In genomic region chr2:61853848-61854434, GRCh38 we compare ENCODE assay signal across 1 cellular context.
TF ChIP-seq lines count a peak whose summit lies in the region.

Gene FAM161A, minus strand, starts transcription at chr2:61854060. Its CDS starts 19 bp downstream, at chr2:61854041.

TF ChIP-seq in HepG2, 621 proteins besides CTCF, POLR2A, EP300 and RAD21 (continued from another document and continues in another):
- TF ChIP-seq, protein P1, sequence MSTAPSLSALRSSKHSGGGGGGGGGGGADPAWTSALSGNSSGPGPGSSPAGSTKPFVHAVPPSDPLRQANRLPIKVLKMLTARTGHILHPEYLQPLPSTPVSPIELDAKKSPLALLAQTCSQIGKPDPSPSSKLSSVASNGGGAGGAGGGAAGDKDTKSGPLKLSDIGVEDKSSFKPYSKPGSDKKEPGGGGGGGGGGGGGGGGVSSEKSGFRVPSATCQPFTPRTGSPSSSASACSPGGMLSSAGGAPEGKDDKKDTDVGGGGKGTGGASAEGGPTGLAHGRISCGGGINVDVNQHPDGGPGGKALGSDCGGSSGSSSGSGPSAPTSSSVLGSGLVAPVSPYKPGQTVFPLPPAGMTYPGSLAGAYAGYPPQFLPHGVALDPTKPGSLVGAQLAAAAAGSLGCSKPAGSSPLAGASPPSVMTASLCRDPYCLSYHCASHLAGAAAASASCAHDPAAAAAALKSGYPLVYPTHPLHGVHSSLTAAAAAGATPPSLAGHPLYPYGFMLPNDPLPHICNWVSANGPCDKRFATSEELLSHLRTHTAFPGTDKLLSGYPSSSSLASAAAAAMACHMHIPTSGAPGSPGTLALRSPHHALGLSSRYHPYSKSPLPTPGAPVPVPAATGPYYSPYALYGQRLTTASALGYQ (CRISPR knock-in tag; IDR thresholded peaks at IDR 0.05): no peak
- TF ChIP-seq SRF (IDR thresholded peaks at IDR 0.05; ENCODE audit: low read depth, low read length) (no peak), RARG (CRISPR knock-in tag; IDR thresholded peaks at IDR 0.05; ENCODE audit: low read depth) (no peak), MAFK (conservative IDR thresholded peaks at IDR 0.05 in 1 of 2, IDR thresholded peaks at IDR 0.05 in 1 of 2; ENCODE audit: low read length in 2 of 2) (no peak), ZBTB7B (CRISPR knock-in tag; IDR thresholded peaks at IDR 0.05) (peak; percentile 79; the same call in 1 of the 2 replicates), ZNF792 (CRISPR knock-in tag; IDR thresholded peaks at IDR 0.05) (no peak; the same call in 1 of the 2 replicates), TEF (CRISPR knock-in tag; IDR thresholded peaks at IDR 0.05) (peak; percentile 73; the same call in 1 of the 2 replicates), FOXJ3 (CRISPR knock-in tag; IDR thresholded peaks at IDR 0.05; ENCODE audit: borderline replicate concordance) (0 out of 2 replicates have a peak, but pooled peaks have one; percentile 64), ZNF850 (CRISPR knock-in tag; conservative IDR thresholded peaks at IDR 0.05) (no peak), PTBP1 (IDR thresholded peaks at IDR 0.05; ENCODE audit: low read depth, low read length, poor library complexity, severe bottlenecking) (peak; percentile 91), ZNF614 (CRISPR knock-in tag; IDR thresholded peaks at IDR 0.05; ENCODE audit: borderline replicate concordance) (no peak; the same call in 1 of the 2 replicates), MATR3 (CRISPR knock-in tag; IDR thresholded peaks at IDR 0.05) (no peak; the same call in 1 of the 2 replicates), ZKSCAN1 (IDR thresholded peaks at IDR 0.05; ENCODE audit: low read length) (peak; percentile 13; the same call in 1 of the 2 replicates), ZNF879 (CRISPR knock-in tag; IDR thresholded peaks at IDR 0.05) (no peak), NPAS2 (CRISPR knock-in tag; IDR thresholded peaks at IDR 0.05; ENCODE audit: borderline replicate concordance) (no peak), TFDP1 (CRISPR knock-in tag; IDR thresholded peaks at IDR 0.05; ENCODE audit: borderline replicate concordance) (peak; percentile 94), ZFX (CRISPR knock-in tag; IDR thresholded peaks at IDR 0.05; ENCODE audit: low read depth) (peak; percentile 74), ZNF878 (CRISPR knock-in tag; IDR thresholded peaks at IDR 0.05) (no peak; the same call in 1 of the 2 replicates), ZNF362 (CRISPR knock-in tag; IDR thresholded peaks at IDR 0.05; ENCODE audit: borderline replicate concordance) (no peak), NRL (CRISPR knock-in tag; IDR thresholded peaks at IDR 0.05; ENCODE audit: borderline replicate concordance) (peak; percentile 92), SIX1 (CRISPR knock-in tag; IDR thresholded peaks at IDR 0.05; ENCODE audit: borderline replicate concordance) (no peak; the same call in 1 of the 2 replicates), RXRA (CRISPR knock-in tag; IDR thresholded peaks at IDR 0.05) (peak; percentile 83), RFXANK (CRISPR knock-in tag; IDR thresholded peaks at IDR 0.05) (0 out of 2 replicates have a peak, but pooled peaks have one; percentile 18), MBD4 (IDR thresholded peaks at IDR 0.05; ENCODE audit: borderline replicate concordance, low read length) (no peak), CENPX (CRISPR knock-in tag; IDR thresholded peaks at IDR 0.05) (no peak), PRMT3 (CRISPR knock-in tag; IDR thresholded peaks at IDR 0.05; ENCODE audit: borderline replicate concordance, low read depth) (no peak), ZNF737 (CRISPR knock-in tag; IDR thresholded peaks at IDR 0.05; ENCODE audit: borderline replicate concordance) (no peak), PREB (CRISPR knock-in tag; IDR thresholded peaks at IDR 0.05) (0 out of 2 replicates have a peak, but pooled peaks have one; percentile 36), TBL1XR1 (IDR thresholded peaks at IDR 0.05; ENCODE audit: borderline replicate concordance, low read length, partially characterized antibody) (no peak), ISX (CRISPR knock-in tag; conservative IDR thresholded peaks at IDR 0.05) (no peak), SIX4 (CRISPR knock-in tag; IDR thresholded peaks at IDR 0.05) (no peak), ZNF781 (CRISPR knock-in tag; IDR thresholded peaks at IDR 0.05; ENCODE audit: borderline replicate concordance, not compliant biosample characterization) (peak; percentile 77), MTA1 (CRISPR knock-in tag; IDR thresholded peaks at IDR 0.05; ENCODE audit: borderline replicate concordance) (0 out of 2 replicates have a peak, but pooled peaks have one; percentile 51), HNRNPK (IDR thresholded peaks at IDR 0.05; ENCODE audit: low read depth, low read length, poor library complexity, severe bottlenecking) (no peak), KLF6 (CRISPR knock-in tag; IDR thresholded peaks at IDR 0.05) (peak; percentile 87; the same call in 1 of the 2 replicates), ERF (CRISPR knock-in tag; IDR thresholded peaks at IDR 0.05) (peak; percentile 75; the same call in 1 of the 2 replicates), POLR2AphosphoS2 (IDR thresholded peaks at IDR 0.05; ENCODE audit: low read depth, low read length) (no peak), ZBTB3 (CRISPR knock-in tag; IDR thresholded peaks at IDR 0.05; ENCODE audit: borderline replicate concordance, low read depth) (peak; percentile 72; the same call in 1 of the 2 replicates), ATRX (CRISPR knock-in tag; IDR thresholded peaks at IDR 0.05; ENCODE audit: borderline replicate concordance) (no peak), RFX1 (IDR thresholded peaks at IDR 0.05) (peak; percentile 99), ZMAT5 (CRISPR knock-in tag; IDR thresholded peaks at IDR 0.05; ENCODE audit: borderline replicate concordance, low read depth) (no peak), YEATS2 (CRISPR knock-in tag; IDR thresholded peaks at IDR 0.05; ENCODE audit: borderline replicate concordance) (peak; percentile 66), TRIM24 (CRISPR knock-in tag; IDR thresholded peaks at IDR 0.05) (no peak), HDAC1 (CRISPR knock-in tag; IDR thresholded peaks at IDR 0.05) (peak; percentile 99), HOXA3 (CRISPR knock-in tag; IDR thresholded peaks at IDR 0.05) (no peak; the same call in 1 of the 2 replicates), TAF1 (CRISPR knock-in tag; IDR thresholded peaks at IDR 0.05) (peak; percentile 69; the same call in 1 of the 2 replicates), ZNF260 (CRISPR knock-in tag; IDR thresholded peaks at IDR 0.05; ENCODE audit: borderline replicate concordance, low read depth) (no peak), ZNF251 (CRISPR knock-in tag; IDR thresholded peaks at IDR 0.05) (no peak), ZNF446 (CRISPR knock-in tag; IDR thresholded peaks at IDR 0.05) (peak; percentile 51; the same call in 1 of the 2 replicates), ARID2 (CRISPR knock-in tag; IDR thresholded peaks at IDR 0.05; ENCODE audit: borderline replicate concordance) (peak; percentile 74), U2AF1 (optimal IDR thresholded peaks at IDR 0.05; ENCODE audit: low read depth, low read length) (no peak), ZNF33A (CRISPR knock-in tag; IDR thresholded peaks at IDR 0.05; ENCODE audit: borderline replicate concordance) (peak; percentile 72; the same call in 1 of the 2 replicates)
- TF ChIP-seq, protein P2, sequence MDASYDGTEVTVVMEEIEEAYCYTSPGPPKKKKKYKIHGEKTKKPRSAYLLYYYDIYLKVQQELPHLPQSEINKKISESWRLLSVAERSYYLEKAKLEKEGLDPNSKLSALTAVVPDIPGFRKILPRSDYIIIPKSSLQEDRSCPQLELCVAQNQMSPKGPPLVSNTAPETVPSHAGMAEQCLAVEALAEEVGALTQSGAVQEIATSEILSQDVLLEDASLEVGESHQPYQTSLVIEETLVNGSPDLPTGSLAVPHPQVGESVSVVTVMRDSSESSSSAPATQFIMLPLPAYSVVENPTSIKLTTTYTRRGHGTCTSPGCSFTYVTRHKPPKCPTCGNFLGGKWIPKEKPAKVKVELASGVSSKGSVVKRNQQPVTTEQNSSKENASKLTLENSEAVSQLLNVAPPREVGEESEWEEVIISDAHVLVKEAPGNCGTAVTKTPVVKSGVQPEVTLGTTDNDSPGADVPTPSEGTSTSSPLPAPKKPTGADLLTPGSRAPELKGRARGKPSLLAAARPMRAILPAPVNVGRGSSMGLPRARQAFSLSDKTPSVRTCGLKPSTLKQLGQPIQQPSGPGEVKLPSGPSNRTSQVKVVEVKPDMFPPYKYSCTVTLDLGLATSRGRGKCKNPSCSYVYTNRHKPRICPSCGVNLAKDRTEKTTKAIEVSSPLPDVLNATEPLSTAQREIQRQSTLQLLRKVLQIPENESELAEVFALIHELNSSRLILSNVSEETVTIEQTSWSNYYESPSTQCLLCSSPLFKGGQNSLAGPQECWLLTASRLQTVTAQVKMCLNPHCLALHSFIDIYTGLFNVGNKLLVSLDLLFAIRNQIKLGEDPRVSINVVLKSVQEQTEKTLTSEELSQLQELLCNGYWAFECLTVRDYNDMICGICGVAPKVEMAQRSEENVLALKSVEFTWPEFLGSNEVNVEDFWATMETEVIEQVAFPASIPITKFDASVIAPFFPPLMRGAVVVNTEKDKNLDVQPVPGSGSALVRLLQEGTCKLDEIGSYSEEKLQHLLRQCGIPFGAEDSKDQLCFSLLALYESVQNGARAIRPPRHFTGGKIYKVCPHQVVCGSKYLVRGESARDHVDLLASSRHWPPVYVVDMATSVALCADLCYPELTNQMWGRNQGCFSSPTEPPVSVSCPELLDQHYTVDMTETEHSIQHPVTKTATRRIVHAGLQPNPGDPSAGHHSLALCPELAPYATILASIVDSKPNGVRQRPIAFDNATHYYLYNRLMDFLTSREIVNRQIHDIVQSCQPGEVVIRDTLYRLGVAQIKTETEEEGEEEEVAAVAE (CRISPR knock-in tag; IDR thresholded peaks at IDR 0.05; ENCODE audit: borderline replicate concordance): peak; percentile 53; the same call in 1 of the 2 replicates
- TF ChIP-seq, protein P3, sequence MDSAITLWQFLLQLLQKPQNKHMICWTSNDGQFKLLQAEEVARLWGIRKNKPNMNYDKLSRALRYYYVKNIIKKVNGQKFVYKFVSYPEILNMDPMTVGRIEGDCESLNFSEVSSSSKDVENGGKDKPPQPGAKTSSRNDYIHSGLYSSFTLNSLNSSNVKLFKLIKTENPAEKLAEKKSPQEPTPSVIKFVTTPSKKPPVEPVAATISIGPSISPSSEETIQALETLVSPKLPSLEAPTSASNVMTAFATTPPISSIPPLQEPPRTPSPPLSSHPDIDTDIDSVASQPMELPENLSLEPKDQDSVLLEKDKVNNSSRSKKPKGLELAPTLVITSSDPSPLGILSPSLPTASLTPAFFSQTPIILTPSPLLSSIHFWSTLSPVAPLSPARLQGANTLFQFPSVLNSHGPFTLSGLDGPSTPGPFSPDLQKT (CRISPR knock-in tag; IDR thresholded peaks at IDR 0.05; ENCODE audit: borderline replicate concordance): no peak
- TF ChIP-seq, protein P4, sequence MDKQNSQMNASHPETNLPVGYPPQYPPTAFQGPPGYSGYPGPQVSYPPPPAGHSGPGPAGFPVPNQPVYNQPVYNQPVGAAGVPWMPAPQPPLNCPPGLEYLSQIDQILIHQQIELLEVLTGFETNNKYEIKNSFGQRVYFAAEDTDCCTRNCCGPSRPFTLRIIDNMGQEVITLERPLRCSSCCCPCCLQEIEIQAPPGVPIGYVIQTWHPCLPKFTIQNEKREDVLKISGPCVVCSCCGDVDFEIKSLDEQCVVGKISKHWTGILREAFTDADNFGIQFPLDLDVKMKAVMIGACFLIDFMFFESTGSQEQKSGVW (CRISPR knock-in tag; IDR thresholded peaks at IDR 0.05; ENCODE audit: borderline replicate concordance): no peak
